ENCODE assay signal across 16 cellular contexts in genomic region chr4:142416121-142416520, GRCh38.
DNase-seq lines count a peak whose midpoint lies in the region; ATAC-seq, FAIRE-seq and TF ChIP-seq lines count a peak whose summit lies in the region.
"Had no signal": no experiment of that assay in that cellular context is flagged by ENCODE, and none has a peak within 500 bp of the region (broad histone marks: within the 10 kb centered on the region; RNA-seq: fewer than 3 reads in every experiment).

No MANE protein-coding gene starts in this region.

- no peaks in the 10 kb centered on the region for H3K27me3 Mint-ChIP-seq in activated CD4-positive, alpha-beta T cell treated with anti-CD3 and anti-CD28 coated beads for 36 hours
- H3K27me3 Mint-ChIP-seq: IgD-negative memory B cell had no signal

- no peak overlapping the region for H3K4me3 Mint-ChIP-seq in activated CD4-positive, alpha-beta T cell treated with anti-CD3 and anti-CD28 coated beads for 36 hours
- H3K4me3 Mint-ChIP-seq: IgD-negative memory B cell, mesothelial cell of epicardium had no signal

- DNase-seq in activated CD4-positive, alpha-beta T cell treated with anti-CD3 and anti-CD28 coated beads for 36 hours: no peak
- DNase-seq in activated CD4-positive, alpha-beta T cell treated with anti-CD3 and anti-CD28 coated beads for 48 hours: no peak
- peak; percentile 95 for DNase-seq in LHCN-M2 (ENCODE audit: low read depth)
- DNase-seq in astrocyte of the hippocampus (ENCODE audit: low read depth, low spot score): peak; percentile 41
- DNase-seq in keratinocyte (ENCODE audit: low read depth, low spot score): no peak
- DNase-seq in NCI-H2107 (lab: John Stamatoyannopoulos, UW): no peak
- no peak for DNase-seq in WERI-Rb-1
- no peak for DNase-seq in effector CD8-positive, alpha-beta T cell (lab: John Stamatoyannopoulos, UW)
- DNase-seq: NCI-H1417; NCI-H526 treated with DMSO at 0.1 percent for 48 hours; posterior cingulate gyrus; stimulated activated CD8-positive, alpha-beta memory T cell treated with anti-CD3 and anti-CD28 coated beads, Interleukin-4, amount 100 ng/mL, for 48 hours had no signal

- peak overlapping the region; percentile 59 for H3K4me2 ChIP-seq in keratinocyte (ENCODE audit: control insufficient read depth, extremely low read depth, insufficient read depth, low read depth, low read length)
- H3K4me2 ChIP-seq: A549 had no signal

- H3K9ac ChIP-seq in keratinocyte (ENCODE audit: control insufficient read depth, extremely low read depth, insufficient read depth, low read length): no peak overlapping the region

- H3K27me3 ChIP-seq in keratinocyte (ENCODE audit: control insufficient read depth, extremely low read depth, insufficient read depth, low read length): no peaks in the 10 kb centered on the region
- no peaks in the 10 kb centered on the region for H3K27me3 ChIP-seq in WERI-Rb-1 (ENCODE audit: insufficient read depth, low read depth, severe bottlenecking)

- peak; percentile 95 for FAIRE-seq in keratinocyte (lab: Jason Lieb, UNC)
- FAIRE-seq: A549, colon had no signal

- peak overlapping the region; percentile 98 for H3K27ac Mint-ChIP-seq in activated CD4-positive, alpha-beta T cell treated with anti-CD3 and anti-CD28 coated beads for 36 hours
- H3K27ac Mint-ChIP-seq: IgD-negative memory B cell had no signal

- POLR2A ChIA-PET in activated CD4-positive, alpha-beta T cell treated with anti-CD3 and anti-CD28 coated beads for 36 hours (lab: Charles Lee): interaction anchor here (0.5 to 1.9 kb wide), 7 partner anchors 10 to 787 kb away, joined by 3 to 79 read pairs (median 5); no protein-coding TSS in a partner anchor

- peaks cover 7% of the 10 kb centered on the region for H3K9me3 Mint-ChIP-seq in activated CD4-positive, alpha-beta T cell treated with anti-CD3 and anti-CD28 coated beads for 36 hours (ENCODE audit: low read depth)
- H3K9me3 Mint-ChIP-seq: IgD-negative memory B cell had no signal

- H3K9me1 ChIP-seq in keratinocyte (ENCODE audit: control insufficient read depth, extremely low read depth, insufficient read depth, low read length): no peaks in the 10 kb centered on the region

- peaks cover 22% of the 10 kb centered on the region for H3K36me3 Mint-ChIP-seq in activated CD4-positive, alpha-beta T cell treated with anti-CD3 and anti-CD28 coated beads for 36 hours (ENCODE audit: low read depth)
- H3K36me3 Mint-ChIP-seq: IgD-negative memory B cell had no signal

- peaks cover 36% of the 10 kb centered on the region for H3K4me1 ChIP-seq in keratinocyte (ENCODE audit: control insufficient read depth, extremely low read depth, insufficient read depth, low read length)

- H3K27ac ChIP-seq in keratinocyte (ENCODE audit: control insufficient read depth, insufficient read depth, low read length): peak overlapping the region; percentile 74
- no peak overlapping the region for H3K27ac ChIP-seq in WERI-Rb-1

- peaks cover 86% of the 10 kb centered on the region for H3K4me1 Mint-ChIP-seq in activated CD4-positive, alpha-beta T cell treated with anti-CD3 and anti-CD28 coated beads for 36 hours
- H3K4me1 Mint-ChIP-seq: IgD-negative memory B cell had no signal

- intact Hi-C loops in activated CD4-positive, alpha-beta T cell treated with anti-CD3 and anti-CD28 coated beads for 36 hours (cut with DNase I, micrococcal nuclease): loop anchor here (1.0 to 5.0 kb wide), 6 partner anchors 9 to 408 kb away; no protein-coding TSS in a partner anchor

- H3K9me3 ChIP-seq in keratinocyte (ENCODE audit: control insufficient read depth, low read depth, low read length) (no peaks in the 10 kb centered on the region), WERI-Rb-1 (ENCODE audit: severe bottlenecking) (no peaks in the 10 kb centered on the region)
- H3K9me3 ChIP-seq: A549 had no signal

- no peak overlapping the region for H2AFZ ChIP-seq in keratinocyte (ENCODE audit: control insufficient read depth, low read length)

- ATAC-seq in activated CD4-positive, alpha-beta T cell treated with anti-CD3 and anti-CD28 coated beads for 36 hours: no peak
- ATAC-seq: A549 had no signal

- no peaks in the 10 kb centered on the region for H4K20me1 ChIP-seq in keratinocyte (ENCODE audit: control insufficient read depth, extremely low read depth, insufficient read depth, low read length)

- no peaks in the 10 kb centered on the region for H3K79me2 ChIP-seq in keratinocyte (ENCODE audit: control insufficient read depth, insufficient read depth, low read length)

- H3K36me3 ChIP-seq in keratinocyte (ENCODE audit: control insufficient read depth in 2 of 2, extremely low read depth in 1 of 2, insufficient read depth in 2 of 2, low read length in 2 of 2) (no peaks in the 10 kb centered on the region), WERI-Rb-1 (no peaks in the 10 kb centered on the region)

- CTCF ChIA-PET in activated CD4-positive, alpha-beta T cell treated with anti-CD3 and anti-CD28 coated beads for 36 hours (lab: Charles Lee): interaction anchor here (0.9 to 2.4 kb wide), 14 partner anchors 10 to 300 kb away, joined by 3 to 39 read pairs (median 4); no protein-coding TSS in a partner anchor

- peak overlapping the region in 1 of 3 experiments; percentile 22 for H3K4me3 ChIP-seq in keratinocyte (ENCODE audit: control insufficient read depth in 2 of 3, extremely low read depth in 1 of 3, insufficient read depth in 2 of 3, low read depth in 1 of 3, low read length in 3 of 3)
- H3K4me3 ChIP-seq in WERI-Rb-1 (ENCODE audit: low read depth, low read length): no peak overlapping the region
- H3K4me3 ChIP-seq: A549 had no signal

- TF ChIP-seq CTCF in keratinocyte (optimal IDR thresholded peaks at IDR 0.05 in 1 of 3, IDR thresholded peaks at IDR 0.05 in 1 of 3, conservative IDR thresholded peaks at IDR 0.05 in 1 of 3; ENCODE audit: extremely low read depth in 1 of 3, insufficient read depth in 2 of 3, low read length in 3 of 3): no peak
- TF ChIP-seq CTCF in WERI-Rb-1 (IDR thresholded peaks at IDR 0.05; ENCODE audit: low read depth, low read length): no peak

- dilution Hi-C loops in keratinocyte (cut with MboI; ENCODE audit: extremely low pct_ligation_motif_present, low sequenced_read_pairs): no loop called here

Comparison
In these comparisons a context has a peak if more than half of its experiments do, and no peak if none do; other contexts are left out.
1. DNase-seq: peak in LHCN-M2 (single experiment) and astrocyte of the hippocampus (single experiment); none in activated CD4-positive, alpha-beta T cell treated with anti-CD3 and anti-CD28 coated beads for 36 hours (single experiment), activated CD4-positive, alpha-beta T cell treated with anti-CD3 and anti-CD28 coated beads for 48 hours (single experiment), keratinocyte (single experiment), NCI-H2107 (single experiment), WERI-Rb-1 (single experiment) and effector CD8-positive, alpha-beta T cell (single experiment).